In the genomic region with DNA sequence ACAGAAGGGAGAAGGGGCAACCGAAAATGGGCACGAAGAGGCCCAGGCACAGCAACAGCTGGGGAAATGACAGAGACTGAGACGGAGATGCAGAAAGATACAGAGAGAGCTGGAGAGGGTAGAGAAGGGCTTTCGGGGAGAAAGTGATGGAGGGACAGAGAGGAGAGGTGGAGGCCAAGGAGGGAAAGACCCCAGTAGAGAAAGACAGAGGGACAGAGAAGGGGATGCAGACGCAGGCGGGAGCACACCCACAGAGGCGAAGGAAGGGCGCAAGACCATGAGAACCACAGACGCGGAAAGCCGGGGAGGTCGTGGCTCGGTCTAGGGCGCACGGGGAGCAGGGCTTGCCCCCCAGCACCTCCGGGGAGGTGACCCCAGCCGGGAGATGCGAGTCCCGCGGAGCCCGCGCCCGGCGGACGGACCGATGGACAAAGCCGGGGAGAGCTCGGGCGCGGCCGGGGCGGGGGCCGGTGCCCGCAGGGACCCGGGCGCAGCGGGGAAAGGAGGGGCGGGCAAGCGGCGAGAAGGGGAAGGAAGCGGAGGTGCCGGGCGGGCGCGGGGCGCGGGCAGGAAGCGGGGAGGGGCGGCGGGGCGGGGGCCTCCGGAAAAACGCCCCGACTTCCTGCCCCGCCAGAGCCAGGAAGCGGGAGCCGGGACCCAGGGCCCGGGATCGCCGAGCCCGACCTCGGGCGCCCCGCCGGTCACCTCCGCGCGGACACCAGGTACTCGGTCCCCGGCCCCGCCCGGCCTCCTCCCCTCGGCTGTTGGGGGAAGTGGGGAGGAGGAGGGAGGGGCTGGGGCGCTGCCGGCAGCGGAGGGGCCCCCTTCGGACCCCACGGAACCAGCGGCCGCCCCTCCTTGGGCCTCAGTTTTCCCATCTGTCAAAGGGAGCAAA, we compare ENCODE assay signal across 1 cellular context.
TF ChIP-seq lines count a peak whose summit lies in the region.

A gene with protein sequence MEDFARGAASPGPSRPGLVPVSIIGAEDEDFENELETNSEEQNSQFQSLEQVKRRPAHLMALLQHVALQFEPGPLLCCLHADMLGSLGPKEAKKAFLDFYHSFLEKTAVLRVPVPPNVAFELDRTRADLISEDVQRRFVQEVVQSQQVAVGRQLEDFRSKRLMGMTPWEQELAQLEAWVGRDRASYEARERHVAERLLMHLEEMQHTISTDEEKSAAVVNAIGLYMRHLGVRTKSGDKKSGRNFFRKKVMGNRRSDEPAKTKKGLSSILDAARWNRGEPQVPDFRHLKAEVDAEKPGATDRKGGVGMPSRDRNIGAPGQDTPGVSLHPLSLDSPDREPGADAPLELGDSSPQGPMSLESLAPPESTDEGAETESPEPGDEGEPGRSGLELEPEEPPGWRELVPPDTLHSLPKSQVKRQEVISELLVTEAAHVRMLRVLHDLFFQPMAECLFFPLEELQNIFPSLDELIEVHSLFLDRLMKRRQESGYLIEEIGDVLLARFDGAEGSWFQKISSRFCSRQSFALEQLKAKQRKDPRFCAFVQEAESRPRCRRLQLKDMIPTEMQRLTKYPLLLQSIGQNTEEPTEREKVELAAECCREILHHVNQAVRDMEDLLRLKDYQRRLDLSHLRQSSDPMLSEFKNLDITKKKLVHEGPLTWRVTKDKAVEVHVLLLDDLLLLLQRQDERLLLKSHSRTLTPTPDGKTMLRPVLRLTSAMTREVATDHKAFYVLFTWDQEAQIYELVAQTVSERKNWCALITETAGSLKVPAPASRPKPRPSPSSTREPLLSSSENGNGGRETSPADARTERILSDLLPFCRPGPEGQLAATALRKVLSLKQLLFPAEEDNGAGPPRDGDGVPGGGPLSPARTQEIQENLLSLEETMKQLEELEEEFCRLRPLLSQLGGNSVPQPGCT (plus strand): TSS at position 617 of the 895 bp plus-strand sequence. CDS start 4,899 bp downstream, outside the sequence.

TF ChIP-seq in HepG2, 621 proteins besides CTCF, POLR2A, EP300 and RAD21 (continued from another document and continues in another):
- TF ChIP-seq, protein P1, sequence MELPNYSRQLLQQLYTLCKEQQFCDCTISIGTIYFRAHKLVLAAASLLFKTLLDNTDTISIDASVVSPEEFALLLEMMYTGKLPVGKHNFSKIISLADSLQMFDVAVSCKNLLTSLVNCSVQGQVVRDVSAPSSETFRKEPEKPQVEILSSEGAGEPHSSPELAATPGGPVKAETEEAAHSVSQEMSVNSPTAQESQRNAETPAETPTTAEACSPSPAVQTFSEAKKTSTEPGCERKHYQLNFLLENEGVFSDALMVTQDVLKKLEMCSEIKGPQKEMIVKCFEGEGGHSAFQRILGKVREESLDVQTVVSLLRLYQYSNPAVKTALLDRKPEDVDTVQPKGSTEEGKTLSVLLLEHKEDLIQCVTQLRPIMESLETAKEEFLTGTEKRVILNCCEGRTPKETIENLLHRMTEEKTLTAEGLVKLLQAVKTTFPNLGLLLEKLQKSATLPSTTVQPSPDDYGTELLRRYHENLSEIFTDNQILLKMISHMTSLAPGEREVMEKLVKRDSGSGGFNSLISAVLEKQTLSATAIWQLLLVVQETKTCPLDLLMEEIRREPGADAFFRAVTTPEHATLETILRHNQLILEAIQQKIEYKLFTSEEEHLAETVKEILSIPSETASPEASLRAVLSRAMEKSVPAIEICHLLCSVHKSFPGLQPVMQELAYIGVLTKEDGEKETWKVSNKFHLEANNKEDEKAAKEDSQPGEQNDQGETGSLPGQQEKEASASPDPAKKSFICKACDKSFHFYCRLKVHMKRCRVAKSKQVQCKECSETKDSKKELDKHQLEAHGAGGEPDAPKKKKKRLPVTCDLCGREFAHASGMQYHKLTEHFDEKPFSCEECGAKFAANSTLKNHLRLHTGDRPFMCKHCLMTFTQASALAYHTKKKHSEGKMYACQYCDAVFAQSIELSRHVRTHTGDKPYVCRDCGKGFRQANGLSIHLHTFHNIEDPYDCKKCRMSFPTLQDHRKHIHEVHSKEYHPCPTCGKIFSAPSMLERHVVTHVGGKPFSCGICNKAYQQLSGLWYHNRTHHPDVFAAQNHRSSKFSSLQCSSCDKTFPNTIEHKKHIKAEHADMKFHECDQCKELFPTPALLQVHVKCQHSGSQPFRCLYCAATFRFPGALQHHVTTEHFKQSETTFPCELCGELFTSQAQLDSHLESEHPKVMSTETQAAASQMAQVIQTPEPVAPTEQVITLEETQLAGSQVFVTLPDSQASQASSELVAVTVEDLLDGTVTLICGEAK (IDR thresholded peaks at IDR 0.05) = no peak
- TF ChIP-seq, protein P1 (CRISPR knock-in tag; IDR thresholded peaks at IDR 0.05) = peak; percentile 46; the same call in 1 of the 2 replicates
- TF ChIP-seq YEATS4 (CRISPR knock-in tag; IDR thresholded peaks at IDR 0.05; ENCODE audit: borderline replicate concordance) = no peak
- TF ChIP-seq ZNF607 (CRISPR knock-in tag; IDR thresholded peaks at IDR 0.05; ENCODE audit: borderline replicate concordance) = peak; percentile 25; the same call in 1 of the 2 replicates
- TF ChIP-seq TEAD2 (CRISPR knock-in tag; IDR thresholded peaks at IDR 0.05) = no peak
- no peak for TF ChIP-seq ZNF567 (CRISPR knock-in tag; IDR thresholded peaks at IDR 0.05; ENCODE audit: borderline replicate concordance)
- TF ChIP-seq MAFK (conservative IDR thresholded peaks at IDR 0.05 in 1 of 2, IDR thresholded peaks at IDR 0.05 in 1 of 2; ENCODE audit: low read length in 2 of 2) = no peak
- no peak for TF ChIP-seq ZNF292 (CRISPR knock-in tag; IDR thresholded peaks at IDR 0.05; ENCODE audit: borderline replicate concordance, low read depth)
- TF ChIP-seq ZNF629 (CRISPR knock-in tag; conservative IDR thresholded peaks at IDR 0.05) = peak; percentile 81
- TF ChIP-seq, protein P2, sequence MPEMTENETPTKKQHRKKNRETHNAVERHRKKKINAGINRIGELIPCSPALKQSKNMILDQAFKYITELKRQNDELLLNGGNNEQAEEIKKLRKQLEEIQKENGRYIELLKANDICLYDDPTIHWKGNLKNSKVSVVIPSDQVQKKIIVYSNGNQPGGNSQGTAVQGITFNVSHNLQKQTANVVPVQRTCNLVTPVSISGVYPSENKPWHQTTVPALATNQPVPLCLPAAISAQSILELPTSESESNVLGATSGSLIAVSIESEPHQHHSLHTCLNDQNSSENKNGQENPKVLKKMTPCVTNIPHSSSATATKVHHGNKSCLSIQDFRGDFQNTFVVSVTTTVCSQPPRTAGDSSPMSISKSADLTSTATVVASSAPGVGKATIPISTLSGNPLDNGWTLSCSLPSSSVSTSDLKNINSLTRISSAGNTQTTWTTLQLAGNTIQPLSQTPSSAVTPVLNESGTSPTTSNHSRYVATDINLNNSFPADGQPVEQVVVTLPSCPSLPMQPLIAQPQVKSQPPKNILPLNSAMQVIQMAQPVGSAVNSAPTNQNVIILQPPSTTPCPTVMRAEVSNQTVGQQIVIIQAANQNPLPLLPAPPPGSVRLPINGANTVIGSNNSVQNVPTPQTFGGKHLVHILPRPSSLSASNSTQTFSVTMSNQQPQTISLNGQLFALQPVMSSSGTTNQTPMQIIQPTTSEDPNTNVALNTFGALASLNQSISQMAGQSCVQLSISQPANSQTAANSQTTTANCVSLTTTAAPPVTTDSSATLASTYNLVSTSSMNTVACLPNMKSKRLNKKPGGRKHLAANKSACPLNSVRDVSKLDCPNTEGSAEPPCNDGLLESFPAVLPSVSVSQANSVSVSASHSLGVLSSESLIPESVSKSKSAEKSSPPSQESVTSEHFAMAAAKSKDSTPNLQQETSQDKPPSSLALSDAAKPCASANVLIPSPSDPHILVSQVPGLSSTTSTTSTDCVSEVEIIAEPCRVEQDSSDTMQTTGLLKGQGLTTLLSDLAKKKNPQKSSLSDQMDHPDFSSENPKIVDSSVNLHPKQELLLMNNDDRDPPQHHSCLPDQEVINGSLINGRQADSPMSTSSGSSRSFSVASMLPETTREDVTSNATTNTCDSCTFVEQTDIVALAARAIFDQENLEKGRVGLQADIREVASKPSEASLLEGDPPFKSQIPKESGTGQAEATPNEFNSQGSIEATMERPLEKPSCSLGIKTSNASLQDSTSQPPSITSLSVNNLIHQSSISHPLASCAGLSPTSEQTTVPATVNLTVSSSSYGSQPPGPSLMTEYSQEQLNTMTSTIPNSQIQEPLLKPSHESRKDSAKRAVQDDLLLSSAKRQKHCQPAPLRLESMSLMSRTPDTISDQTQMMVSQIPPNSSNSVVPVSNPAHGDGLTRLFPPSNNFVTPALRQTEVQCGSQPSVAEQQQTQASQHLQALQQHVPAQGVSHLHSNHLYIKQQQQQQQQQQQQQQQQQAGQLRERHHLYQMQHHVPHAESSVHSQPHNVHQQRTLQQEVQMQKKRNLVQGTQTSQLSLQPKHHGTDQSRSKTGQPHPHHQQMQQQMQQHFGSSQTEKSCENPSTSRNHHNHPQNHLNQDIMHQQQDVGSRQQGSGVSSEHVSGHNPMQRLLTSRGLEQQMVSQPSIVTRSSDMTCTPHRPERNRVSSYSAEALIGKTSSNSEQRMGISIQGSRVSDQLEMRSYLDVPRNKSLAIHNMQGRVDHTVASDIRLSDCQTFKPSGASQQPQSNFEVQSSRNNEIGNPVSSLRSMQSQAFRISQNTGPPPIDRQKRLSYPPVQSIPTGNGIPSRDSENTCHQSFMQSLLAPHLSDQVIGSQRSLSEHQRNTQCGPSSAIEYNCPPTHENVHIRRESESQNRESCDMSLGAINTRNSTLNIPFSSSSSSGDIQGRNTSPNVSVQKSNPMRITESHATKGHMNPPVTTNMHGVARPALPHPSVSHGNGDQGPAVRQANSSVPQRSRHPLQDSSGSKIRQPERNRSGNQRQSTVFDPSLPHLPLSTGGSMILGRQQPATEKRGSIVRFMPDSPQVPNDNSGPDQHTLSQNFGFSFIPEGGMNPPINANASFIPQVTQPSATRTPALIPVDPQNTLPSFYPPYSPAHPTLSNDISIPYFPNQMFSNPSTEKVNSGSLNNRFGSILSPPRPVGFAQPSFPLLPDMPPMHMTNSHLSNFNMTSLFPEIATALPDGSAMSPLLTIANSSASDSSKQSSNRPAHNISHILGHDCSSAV (CRISPR knock-in tag; IDR thresholded peaks at IDR 0.05; ENCODE audit: borderline replicate concordance) = no peak
- 0 out of 2 replicates have a peak, but pooled peaks have one; percentile 32 for TF ChIP-seq ELF3 (CRISPR knock-in tag; IDR thresholded peaks at IDR 0.05)
- peak; percentile 63; the same call in 1 of the 2 replicates for TF ChIP-seq MEIS2 (CRISPR knock-in tag; IDR thresholded peaks at IDR 0.05)
- TF ChIP-seq ZNF883 (CRISPR knock-in tag; IDR thresholded peaks at IDR 0.05; ENCODE audit: not compliant biosample characterization) = peak; percentile 42
- TF ChIP-seq RBAK (CRISPR knock-in tag; IDR thresholded peaks at IDR 0.05) = no peak
- TF ChIP-seq, protein P3, sequence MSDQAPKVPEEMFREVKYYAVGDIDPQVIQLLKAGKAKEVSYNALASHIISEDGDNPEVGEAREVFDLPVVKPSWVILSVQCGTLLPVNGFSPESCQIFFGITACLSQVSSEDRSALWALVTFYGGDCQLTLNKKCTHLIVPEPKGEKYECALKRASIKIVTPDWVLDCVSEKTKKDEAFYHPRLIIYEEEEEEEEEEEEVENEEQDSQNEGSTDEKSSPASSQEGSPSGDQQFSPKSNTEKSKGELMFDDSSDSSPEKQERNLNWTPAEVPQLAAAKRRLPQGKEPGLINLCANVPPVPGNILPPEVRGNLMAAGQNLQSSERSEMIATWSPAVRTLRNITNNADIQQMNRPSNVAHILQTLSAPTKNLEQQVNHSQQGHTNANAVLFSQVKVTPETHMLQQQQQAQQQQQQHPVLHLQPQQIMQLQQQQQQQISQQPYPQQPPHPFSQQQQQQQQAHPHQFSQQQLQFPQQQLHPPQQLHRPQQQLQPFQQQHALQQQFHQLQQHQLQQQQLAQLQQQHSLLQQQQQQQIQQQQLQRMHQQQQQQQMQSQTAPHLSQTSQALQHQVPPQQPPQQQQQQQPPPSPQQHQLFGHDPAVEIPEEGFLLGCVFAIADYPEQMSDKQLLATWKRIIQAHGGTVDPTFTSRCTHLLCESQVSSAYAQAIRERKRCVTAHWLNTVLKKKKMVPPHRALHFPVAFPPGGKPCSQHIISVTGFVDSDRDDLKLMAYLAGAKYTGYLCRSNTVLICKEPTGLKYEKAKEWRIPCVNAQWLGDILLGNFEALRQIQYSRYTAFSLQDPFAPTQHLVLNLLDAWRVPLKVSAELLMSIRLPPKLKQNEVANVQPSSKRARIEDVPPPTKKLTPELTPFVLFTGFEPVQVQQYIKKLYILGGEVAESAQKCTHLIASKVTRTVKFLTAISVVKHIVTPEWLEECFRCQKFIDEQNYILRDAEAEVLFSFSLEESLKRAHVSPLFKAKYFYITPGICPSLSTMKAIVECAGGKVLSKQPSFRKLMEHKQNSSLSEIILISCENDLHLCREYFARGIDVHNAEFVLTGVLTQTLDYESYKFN (CRISPR knock-in tag; conservative IDR thresholded peaks at IDR 0.05) = peak; percentile 4; the same call in 1 of the 2 replicates
- peak; percentile 44 for TF ChIP-seq RBM39 (IDR thresholded peaks at IDR 0.05; ENCODE audit: low read depth, low read length, poor library complexity, severe bottlenecking)
- 0 out of 2 replicates have a peak, but pooled peaks have one; percentile 31 for TF ChIP-seq ZNF501 (CRISPR knock-in tag; IDR thresholded peaks at IDR 0.05)
- TF ChIP-seq, protein P4, sequence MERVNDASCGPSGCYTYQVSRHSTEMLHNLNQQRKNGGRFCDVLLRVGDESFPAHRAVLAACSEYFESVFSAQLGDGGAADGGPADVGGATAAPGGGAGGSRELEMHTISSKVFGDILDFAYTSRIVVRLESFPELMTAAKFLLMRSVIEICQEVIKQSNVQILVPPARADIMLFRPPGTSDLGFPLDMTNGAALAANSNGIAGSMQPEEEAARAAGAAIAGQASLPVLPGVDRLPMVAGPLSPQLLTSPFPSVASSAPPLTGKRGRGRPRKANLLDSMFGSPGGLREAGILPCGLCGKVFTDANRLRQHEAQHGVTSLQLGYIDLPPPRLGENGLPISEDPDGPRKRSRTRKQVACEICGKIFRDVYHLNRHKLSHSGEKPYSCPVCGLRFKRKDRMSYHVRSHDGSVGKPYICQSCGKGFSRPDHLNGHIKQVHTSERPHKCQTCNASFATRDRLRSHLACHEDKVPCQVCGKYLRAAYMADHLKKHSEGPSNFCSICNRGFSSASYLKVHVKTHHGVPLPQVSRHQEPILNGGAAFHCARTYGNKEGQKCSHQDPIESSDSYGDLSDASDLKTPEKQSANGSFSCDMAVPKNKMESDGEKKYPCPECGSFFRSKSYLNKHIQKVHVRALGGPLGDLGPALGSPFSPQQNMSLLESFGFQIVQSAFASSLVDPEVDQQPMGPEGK (CRISPR knock-in tag; IDR thresholded peaks at IDR 0.05) = peak; percentile 87
